10 cellular contexts compared by ENCODE assay signal in the genomic region with DNA sequence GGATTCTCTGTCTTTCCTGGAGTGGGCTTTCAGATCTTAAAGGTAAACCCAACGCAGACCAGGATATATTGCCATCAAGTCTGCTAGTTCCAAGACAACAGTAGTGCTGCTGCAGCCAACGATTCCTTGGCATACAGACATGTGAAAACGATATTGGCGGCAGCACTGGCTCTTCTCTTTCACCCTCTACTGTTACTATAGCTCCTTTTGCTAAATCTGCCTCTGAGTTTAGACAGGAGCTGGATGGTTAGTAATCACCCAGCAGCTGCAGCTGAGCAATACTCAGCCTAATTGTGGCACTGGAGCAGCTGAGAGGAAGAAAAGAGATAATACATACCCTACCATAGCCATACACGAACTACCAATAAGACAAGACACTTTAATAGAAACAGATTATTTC. TPM values are rescaled to one million over a fixed set of nuclear protein-coding genes. Genes with fewer than 3 reads are reported as not detected.
DNase-seq lines count a peak whose midpoint lies in the region; ATAC-seq and TF ChIP-seq lines count a peak whose summit lies in the region.
"Had no signal": no experiment of that assay in that cellular context is flagged by ENCODE, and none has a peak within 500 bp of the region (broad histone marks: within the 10 kb centered on the region; RNA-seq: fewer than 3 reads in every experiment).

No MANE protein-coding gene starts in this region.

- H3K27me3 ChIP-seq in gastrocnemius medialis, result no peaks in the 10 kb centered on the region
- H3K27me3 ChIP-seq: SJSA1 had no signal

- POLR2A ChIA-PET in GM10248 (lab: Yijun Ruan, JAX), result no interaction called here

- peak overlapping the region; percentile 59 to 71 (median 61) for H3K27ac ChIP-seq in gastrocnemius medialis
- H3K27ac ChIP-seq: SJSA1 had no signal

- intact Hi-C loops in gastrocnemius medialis (cut with DNase I; ENCODE audit: low total_unique reads), result no loop called here

- peak overlapping the region; percentile 50 for H3K27ac Mint-ChIP-seq in T-helper 2 cell treated with Interferon-gamma antibody and Interleukin-4, amounts not matched to agents 5 μg/mL and 100 μg/mL, for 36 hours
- peak overlapping the region; percentile 29 to 96 for H3K27ac Mint-ChIP-seq in effector memory CD8-positive, alpha-beta T cell
- H3K27ac Mint-ChIP-seq: IgD-negative memory B cell had no signal

- peaks cover 64% of the 10 kb centered on the region for H3K4me1 Mint-ChIP-seq in T-helper 2 cell treated with Interferon-gamma antibody and Interleukin-4, amounts not matched to agents 5 μg/mL and 100 μg/mL, for 36 hours (ENCODE audit: low read depth)
- peaks cover 31 to 62% of the 10 kb centered on the region in 2 donors for H3K4me1 Mint-ChIP-seq in effector memory CD8-positive, alpha-beta T cell (ENCODE audit: low read depth in 2 of 2)

- no peak for ATAC-seq in effector memory CD8-positive, alpha-beta T cell (replicated peaks)
- peak; percentile 46 to 53 for ATAC-seq in gastrocnemius medialis

- peak overlapping the region; percentile 5 to 31 (median 11) for H3K4me3 ChIP-seq in gastrocnemius medialis
- H3K4me3 ChIP-seq: SJSA1 had no signal

- no peak for DNase-seq in T-helper 2 cell treated with Interferon-gamma antibody and Interleukin-4, amounts not matched to agents 5 μg/mL and 100 μg/mL, for 36 hours (ENCODE audit: low spot score)
- no peak for DNase-seq in T-helper 2 cell
- DNase-seq in NCI-H2196 treated with DMSO at 0.1 percent for 48 hours (lab: John Stamatoyannopoulos, UW; ENCODE audit: unreplicated experiment), result peak; percentile 35
- DNase-seq in effector memory CD8-positive, alpha-beta T cell, result no peak
- DNase-seq in gastrocnemius medialis, result peak; percentile 22 to 64
- DNase-seq in NCI-H187 treated with DMSO at 0.1 percent for 48 hours (lab: John Stamatoyannopoulos, UW), result no peak
- no peak for DNase-seq in GM20000 (ENCODE audit: low spot score)
- DNase-seq in GM10248 (ENCODE audit: extremely low spot score), result no peak

- no peaks in the 10 kb centered on the region for H3K9me3 ChIP-seq in gastrocnemius medialis
- H3K9me3 ChIP-seq: SJSA1 had no signal

- peak overlapping the region; percentile 62 for H3K4me3 Mint-ChIP-seq in T-helper 2 cell treated with Interferon-gamma antibody and Interleukin-4, amounts not matched to agents 5 μg/mL and 100 μg/mL, for 36 hours
- peak overlapping the region in 1 of 2 donors; percentile 20 for H3K4me3 Mint-ChIP-seq in effector memory CD8-positive, alpha-beta T cell
- H3K4me3 Mint-ChIP-seq: IgD-negative memory B cell had no signal

- CTCF ChIA-PET in GM10248 (lab: Yijun Ruan, JAX), result interaction anchor here (0.8 to 1.9 kb wide), 7 partner anchors 10 to 31 kb away, joined by 3 to 7 read pairs (median 4); no protein-coding TSS in a partner anchor

- peaks cover 14% of the 10 kb centered on the region for H3K36me3 Mint-ChIP-seq in T-helper 2 cell treated with Interferon-gamma antibody and Interleukin-4, amounts not matched to agents 5 μg/mL and 100 μg/mL, for 36 hours (ENCODE audit: low read depth)
- peaks cover 24% of the 10 kb centered on the region for H3K36me3 Mint-ChIP-seq in effector memory CD8-positive, alpha-beta T cell (ENCODE audit: insufficient read depth)
- H3K36me3 Mint-ChIP-seq: IgD-negative memory B cell had no signal

- no peaks in the 10 kb centered on the region for H3K9me3 Mint-ChIP-seq in T-helper 2 cell treated with Interferon-gamma antibody and Interleukin-4, amounts not matched to agents 5 μg/mL and 100 μg/mL, for 36 hours
- H3K9me3 Mint-ChIP-seq in effector memory CD8-positive, alpha-beta T cell, result no peaks in the 10 kb centered on the region

- peaks cover 42 to 48% of the 10 kb centered on the region in 2 donors for H3K4me1 ChIP-seq in gastrocnemius medialis

- in situ Hi-C loops in gastrocnemius medialis (cut with MboI; ENCODE audit: low sequenced_read_pairs in 4 of 4), result no loop called here

- TF ChIP-seq POLR2A in gastrocnemius medialis (IDR thresholded peaks at IDR 0.05), result no peak

- no peaks in the 10 kb centered on the region for H3K27me3 Mint-ChIP-seq in T-helper 2 cell treated with Interferon-gamma antibody and Interleukin-4, amounts not matched to agents 5 μg/mL and 100 μg/mL, for 36 hours (ENCODE audit: low read depth)
- H3K27me3 Mint-ChIP-seq in effector memory CD8-positive, alpha-beta T cell, result no peaks in the 10 kb centered on the region

- H3K36me3 ChIP-seq in gastrocnemius medialis, result no peaks in the 10 kb centered on the region

- no peak for TF ChIP-seq CTCF in gastrocnemius medialis (IDR thresholded peaks at IDR 0.05 in 4 of 5, conservative IDR thresholded peaks at IDR 0.05 in 1 of 5)
- TF ChIP-seq CTCF in GM20000 (IDR thresholded peaks at IDR 0.05; ENCODE audit: extremely low read depth, missing control alignments), result no peak
- no peak for TF ChIP-seq CTCF in GM10248 (IDR thresholded peaks at IDR 0.05; ENCODE audit: control extremely low read depth, extremely low read depth, low read depth, missing control alignments)

RNA-seq across cellular contexts. Expression of gene YES1, which starts 4.0 kb away (rescaled TPM):
- total RNA-seq in gastrocnemius medialis, result 10 to 100 TPM; 19.2 to 39.5 (median 29.6) TPM

Comparison
In these comparisons a context has a peak if more than half of its experiments do, and no peak if none do; other contexts are left out.
1. DNase-seq: peak in NCI-H2196 treated with DMSO at 0.1 percent for 48 hours (single experiment) and gastrocnemius medialis (2 of 2); none in T-helper 2 cell treated with Interferon-gamma antibody and Interleukin-4, amounts not matched to agents 5 μg/mL and 100 μg/mL, for 36 hours (single experiment), T-helper 2 cell (0 of 5), effector memory CD8-positive, alpha-beta T cell (0 of 3), NCI-H187 treated with DMSO at 0.1 percent for 48 hours (single experiment), GM20000 (single experiment) and GM10248 (single experiment).